ENCODE assay signal across 1 cellular context in genomic region chr11:121931748-121932352, GRCh38.
TF ChIP-seq lines count a peak whose summit lies in the region.

No MANE protein-coding gene starts in this region.

TF ChIP-seq in HepG2, 621 proteins besides CTCF, POLR2A, EP300 and RAD21 (continued from another document and continues in another):
- no peak for TF ChIP-seq ARID2 (CRISPR knock-in tag; IDR thresholded peaks at IDR 0.05; ENCODE audit: borderline replicate concordance)
- TF ChIP-seq ZNF382 (CRISPR knock-in tag; IDR thresholded peaks at IDR 0.05; ENCODE audit: borderline replicate concordance): no peak
- no peak for TF ChIP-seq FIP1L1 (IDR thresholded peaks at IDR 0.05; ENCODE audit: borderline replicate concordance, insufficient read depth, low read depth, low read length)
- peak; percentile 99 for TF ChIP-seq PAXIP1 (CRISPR knock-in tag; conservative IDR thresholded peaks at IDR 0.05)
- no peak for TF ChIP-seq ZHX1 (CRISPR knock-in tag; IDR thresholded peaks at IDR 0.05; ENCODE audit: low read depth)
- no peak for TF ChIP-seq MATR3 (CRISPR knock-in tag; IDR thresholded peaks at IDR 0.05)
- TF ChIP-seq HOXA5 (CRISPR knock-in tag; IDR thresholded peaks at IDR 0.05): no peak
- no peak for TF ChIP-seq ZUFSP (CRISPR knock-in tag; IDR thresholded peaks at IDR 0.05; ENCODE audit: borderline replicate concordance)
- peak; percentile 67; the same call in 1 of the 2 replicates for TF ChIP-seq POGK (CRISPR knock-in tag; conservative IDR thresholded peaks at IDR 0.05)
- peak; percentile 89; the same call in 1 of the 2 replicates for TF ChIP-seq FOXJ3 (CRISPR knock-in tag; IDR thresholded peaks at IDR 0.05; ENCODE audit: borderline replicate concordance)
- TF ChIP-seq RBAK (CRISPR knock-in tag; IDR thresholded peaks at IDR 0.05): peak; percentile 59; the same call in 1 of the 2 replicates
- TF ChIP-seq ZNF552 (CRISPR knock-in tag; IDR thresholded peaks at IDR 0.05; ENCODE audit: borderline replicate concordance): no peak
- no peak for TF ChIP-seq ISX (CRISPR knock-in tag; conservative IDR thresholded peaks at IDR 0.05)
- no peak for TF ChIP-seq ZBTB7A (CRISPR knock-in tag; IDR thresholded peaks at IDR 0.05)
- TF ChIP-seq MAX (IDR thresholded peaks at IDR 0.05): peak; percentile 45
- TF ChIP-seq ZSCAN9 (CRISPR knock-in tag; IDR thresholded peaks at IDR 0.05; ENCODE audit: borderline replicate concordance): peak; percentile 83; the same call in 1 of the 2 replicates
- TF ChIP-seq SAP130 (CRISPR knock-in tag; IDR thresholded peaks at IDR 0.05; ENCODE audit: low read depth): peak; percentile 63; the same call in 1 of the 2 replicates
- TF ChIP-seq DNMT3B (CRISPR knock-in tag; conservative IDR thresholded peaks at IDR 0.05): no peak
- TF ChIP-seq KDM1A (CRISPR knock-in tag; IDR thresholded peaks at IDR 0.05): 0 out of 2 replicates have a peak, but pooled peaks have one; percentile 24
- no peak for TF ChIP-seq CREBL2 (CRISPR knock-in tag; IDR thresholded peaks at IDR 0.05; ENCODE audit: borderline replicate concordance)
- peak; percentile 84; the same call in 1 of the 2 replicates for TF ChIP-seq ZNF205 (CRISPR knock-in tag; IDR thresholded peaks at IDR 0.05)
- TF ChIP-seq ZNF138 (CRISPR knock-in tag; IDR thresholded peaks at IDR 0.05; ENCODE audit: low read depth): no peak
- TF ChIP-seq KLF13 (CRISPR knock-in tag; IDR thresholded peaks at IDR 0.05): no peak
- peak; percentile 94 for TF ChIP-seq ETV5 (CRISPR knock-in tag; IDR thresholded peaks at IDR 0.05; ENCODE audit: borderline replicate concordance)
- peak; percentile 91 for TF ChIP-seq FOXA3 (CRISPR knock-in tag; IDR thresholded peaks at IDR 0.05)
- TF ChIP-seq ZNF333 (CRISPR knock-in tag; IDR thresholded peaks at IDR 0.05; ENCODE audit: borderline replicate concordance): no peak
- TF ChIP-seq DRAP1 (CRISPR knock-in tag; IDR thresholded peaks at IDR 0.05): peak; percentile 71; the same call in 1 of the 2 replicates
- peak; percentile 89 for TF ChIP-seq ARID3A (IDR thresholded peaks at IDR 0.05; ENCODE audit: low read depth, low read length)
- TF ChIP-seq ZBTB2 (CRISPR knock-in tag; IDR thresholded peaks at IDR 0.05; ENCODE audit: low read depth): no peak
- no peak for TF ChIP-seq ZNF354B (CRISPR knock-in tag; IDR thresholded peaks at IDR 0.05)
- TF ChIP-seq ZNF607 (CRISPR knock-in tag; IDR thresholded peaks at IDR 0.05; ENCODE audit: borderline replicate concordance): no peak
- TF ChIP-seq POLR2AphosphoS2 (IDR thresholded peaks at IDR 0.05; ENCODE audit: low read depth, low read length): no peak
- TF ChIP-seq TBX3 (IDR thresholded peaks at IDR 0.05; ENCODE audit: borderline replicate concordance): peak; percentile 40; the same call in 1 of the 2 replicates
- TF ChIP-seq MED8 (CRISPR knock-in tag; IDR thresholded peaks at IDR 0.05; ENCODE audit: insufficient replicate concordance): peak; percentile 94
- TF ChIP-seq ETV6 (CRISPR knock-in tag; conservative IDR thresholded peaks at IDR 0.05): peak; percentile 77; the same call in 1 of the 2 replicates
- peak; percentile 76; the same call in 1 of the 2 replicates for TF ChIP-seq FOXK1 (CRISPR knock-in tag; IDR thresholded peaks at IDR 0.05; ENCODE audit: borderline replicate concordance, low read depth)
- 0 out of 2 replicates have a peak, but pooled peaks have one; percentile 68 for TF ChIP-seq ZSCAN21 (CRISPR knock-in tag; IDR thresholded peaks at IDR 0.05; ENCODE audit: borderline replicate concordance)
- no peak for TF ChIP-seq KLF15 (CRISPR knock-in tag; IDR thresholded peaks at IDR 0.05; ENCODE audit: borderline replicate concordance)
- no peak for TF ChIP-seq ZNF232 (CRISPR knock-in tag; IDR thresholded peaks at IDR 0.05; ENCODE audit: borderline replicate concordance)
- no peak for TF ChIP-seq ZBTB42 (CRISPR knock-in tag; IDR thresholded peaks at IDR 0.05)
- TF ChIP-seq ZNF367 (CRISPR knock-in tag; IDR thresholded peaks at IDR 0.05; ENCODE audit: borderline replicate concordance): no peak
- no peak for TF ChIP-seq ZNF501 (CRISPR knock-in tag; IDR thresholded peaks at IDR 0.05)
- TF ChIP-seq EED (CRISPR knock-in tag; IDR thresholded peaks at IDR 0.05): no peak
- TF ChIP-seq ZMYM2 (CRISPR knock-in tag; IDR thresholded peaks at IDR 0.05): peak; percentile 73
- peak; percentile 68; the same call in 1 of the 2 replicates for TF ChIP-seq ZNF878 (CRISPR knock-in tag; IDR thresholded peaks at IDR 0.05)
- no peak for TF ChIP-seq ZNF225 (CRISPR knock-in tag; IDR thresholded peaks at IDR 0.05)
- TF ChIP-seq ZNF772 (CRISPR knock-in tag; IDR thresholded peaks at IDR 0.05): no peak
- no peak for TF ChIP-seq LCORL (IDR thresholded peaks at IDR 0.05)
- peak; percentile 78 for TF ChIP-seq LCORL (CRISPR knock-in tag; IDR thresholded peaks at IDR 0.05)
- peak; percentile 35; the same call in 1 of the 2 replicates for TF ChIP-seq SRF (IDR thresholded peaks at IDR 0.05; ENCODE audit: low read depth, low read length)
- peak; percentile 31; the same call in 1 of the 2 replicates for TF ChIP-seq ZNF317 (CRISPR knock-in tag; IDR thresholded peaks at IDR 0.05)
- no peak for TF ChIP-seq EZH2 (conservative IDR thresholded peaks at IDR 0.05; ENCODE audit: low read depth, low read length)
- no peak for TF ChIP-seq ZNF350 (CRISPR knock-in tag; IDR thresholded peaks at IDR 0.05; ENCODE audit: borderline replicate concordance, low read depth)
- TF ChIP-seq KLF6 (CRISPR knock-in tag; IDR thresholded peaks at IDR 0.05): no peak
- peak; percentile 98 for TF ChIP-seq ZBTB20 (CRISPR knock-in tag; IDR thresholded peaks at IDR 0.05; ENCODE audit: borderline replicate concordance, low read depth)
- TF ChIP-seq TFDP2 (CRISPR knock-in tag; IDR thresholded peaks at IDR 0.05): peak; percentile 48
- TF ChIP-seq CAMTA2 (CRISPR knock-in tag; IDR thresholded peaks at IDR 0.05; ENCODE audit: borderline replicate concordance): no peak
- peak; percentile 71; the same call in 1 of the 2 replicates for TF ChIP-seq SMAD3 (CRISPR knock-in tag; IDR thresholded peaks at IDR 0.05)
